25 cellular contexts compared by ENCODE assay signal in the genomic region with DNA sequence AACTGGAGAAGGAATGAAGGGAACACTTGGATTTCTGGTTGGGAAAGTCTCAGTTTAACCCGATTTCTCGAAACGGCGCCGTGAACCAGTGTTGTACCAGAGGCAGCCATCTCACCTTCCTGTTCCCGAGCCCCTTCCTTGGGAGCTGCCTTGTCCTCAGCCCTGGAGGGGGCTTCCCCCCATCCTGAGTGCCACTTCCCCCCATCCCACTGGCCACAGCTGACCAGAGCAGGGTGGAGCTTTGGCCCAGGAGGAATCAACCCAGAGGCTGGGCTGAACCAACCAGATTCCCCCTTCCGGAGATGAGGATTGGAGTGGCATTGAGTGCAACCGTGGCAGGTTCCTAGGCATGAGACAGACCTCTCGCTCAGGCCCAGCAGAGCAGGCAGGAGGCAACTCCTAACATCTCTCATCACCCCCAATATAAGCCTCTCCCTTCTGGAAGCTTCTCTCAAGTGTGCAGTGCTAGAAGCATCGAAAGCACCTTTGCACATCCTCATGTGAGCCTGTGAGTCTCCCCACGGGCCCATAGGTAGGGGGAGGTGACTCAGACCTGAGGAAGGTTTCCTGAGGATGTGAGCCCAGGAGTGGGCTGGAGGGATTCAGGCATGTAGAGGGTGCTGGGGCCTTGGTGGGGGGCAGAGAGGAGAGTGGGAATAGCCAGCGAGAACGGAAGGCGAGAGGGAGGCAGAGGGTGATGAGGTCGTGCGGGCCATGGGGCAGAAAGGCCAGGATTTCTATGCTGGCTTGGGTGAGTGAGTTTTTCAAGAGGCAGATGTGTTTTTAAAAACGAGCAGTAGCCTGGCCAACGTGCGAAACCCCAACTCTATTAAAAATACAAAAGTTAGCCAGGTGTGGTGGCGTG. TPM values are rescaled to one million over a fixed set of nuclear protein-coding genes. Genes with fewer than 3 reads are reported as not detected.
DNase-seq lines count a peak whose midpoint lies in the region; ATAC-seq, FAIRE-seq and TF ChIP-seq lines count a peak whose summit lies in the region.
"Had no signal": no experiment of that assay in that cellular context is flagged by ENCODE, and none has a peak within 500 bp of the region (broad histone marks: within the 10 kb centered on the region; RNA-seq: fewer than 3 reads in every experiment).

No MANE protein-coding gene starts in this region.

- H3K4me3 Mint-ChIP-seq in GM23338 = no peak overlapping the region
- H3K4me3 Mint-ChIP-seq in chondrocyte (ENCODE audit: unreplicated experiment) = no peak overlapping the region

- TF ChIP-seq CTCF in GM23338 (conservative IDR thresholded peaks at IDR 0.05; ENCODE audit: low read depth in 2 of 2) (no peak), chondrocyte (IDR thresholded peaks at IDR 0.05) (no peak), spleen (IDR thresholded peaks at IDR 0.05 in 8 of 11, conservative IDR thresholded peaks at IDR 0.05 in 3 of 11) (no peak), kidney (IDR thresholded peaks at IDR 0.05; ENCODE audit: borderline replicate concordance, extremely low read depth, insufficient read depth) (no peak)

- H3K27ac Mint-ChIP-seq in GM23338 (no peak overlapping the region; the same call in 1 of the 2 replicates), chondrocyte (ENCODE audit: unreplicated experiment) (no peak overlapping the region)

- H3K27me3 Mint-ChIP-seq in GM23338 (ENCODE audit: insufficient read depth, low read depth, poor library complexity) = peaks cover 13% of the 10 kb centered on the region
- H3K27me3 Mint-ChIP-seq in chondrocyte (ENCODE audit: low read depth) = peaks cover 14% of the 10 kb centered on the region

- no peaks in the 10 kb centered on the region for H3K9me2 ChIP-seq in GM23338 (ENCODE audit: insufficient read depth)

- no peaks in the 10 kb centered on the region for H3K9me3 ChIP-seq in spleen
- no peaks in the 10 kb centered on the region for H3K9me3 ChIP-seq in kidney (ENCODE audit: control insufficient read depth in 1 of 2, low read length in 2 of 2)
- H3K9me3 ChIP-seq: SJSA1 had no signal

- intact Hi-C loops in spleen (cut with DNase I; ENCODE audit: low total_unique reads) (no loop called here), kidney (cut with DNase I) (no loop called here)

- H3K27me3 ChIP-seq in GM23338 (ENCODE audit: insufficient read depth) (no peaks in the 10 kb centered on the region), spleen (replicated peaks in 1 of 7) (no peaks in the 10 kb centered on the region)
- H3K27me3 ChIP-seq: SJSA1 had no signal

- no peaks in the 10 kb centered on the region for H3K36me3 Mint-ChIP-seq in GM23338 (ENCODE audit: low read depth)
- H3K36me3 Mint-ChIP-seq in chondrocyte (ENCODE audit: low read depth) = no peaks in the 10 kb centered on the region

- DNase-seq in GM23338 (ENCODE audit: low spot score) (no peak), chondrocyte (ENCODE audit: low spot score) (peak; percentile 69), left lobe of liver (ENCODE audit: low spot score) (peak; percentile 33), spleen (peak; percentile 56), kidney (no peak), NCI-H748 treated with DMSO at 0.1 percent for 48 hours (lab: John Stamatoyannopoulos, UW) (no peak)
- DNase-seq in stimulated activated naive CD4-positive, alpha-beta T cell treated with Interleukin-2 at 50 U/mL for 16 hours (lab: John Stamatoyannopoulos, UW) = no peak
- DNase-seq: DMS53, GDM1, GOT3, KG1, NCI-H1092 treated with DMSO at 0.1 percent for 48 hours, NCI-H146, NCI-H2081, NCI-H2171, NCI-H345, NCI-H524 had no signal

- no peaks in the 10 kb centered on the region for H3K9me3 Mint-ChIP-seq in GM23338
- H3K9me3 Mint-ChIP-seq in chondrocyte (ENCODE audit: low read depth) = no peaks in the 10 kb centered on the region

- H3K4me2 ChIP-seq in GM23338 = no peak overlapping the region

- H3K4me1 ChIP-seq in GM23338 (ENCODE audit: insufficient read depth) = no peaks in the 10 kb centered on the region
- no peaks in the 10 kb centered on the region for H3K4me1 ChIP-seq in spleen
- no peaks in the 10 kb centered on the region for H3K4me1 ChIP-seq in kidney (ENCODE audit: control insufficient read depth in 1 of 2, insufficient read depth in 1 of 2, low read depth in 1 of 2, low read length in 2 of 2)
- H3K4me1 ChIP-seq: SJSA1 had no signal

- ATAC-seq in GM23338 (no peak), left lobe of liver (no peak), HG03378 (IDR thresholded peaks at IDR 0.05; ENCODE audit: unreplicated experiment) (no peak)
- ATAC-seq: HCT116 had no signal

- H4K20me1 ChIP-seq in GM23338 (replicated peaks; ENCODE audit: insufficient read depth) = no peaks in the 10 kb centered on the region

- H3K9ac ChIP-seq in kidney (ENCODE audit: low read length in 2 of 2) = no peak overlapping the region

- H3K4me1 Mint-ChIP-seq in GM23338 (peaks cover 2% of the 10 kb centered on the region; the same call in 1 of the 3 replicates), chondrocyte (ENCODE audit: low read depth) (no peaks in the 10 kb centered on the region)

- H3K27ac ChIP-seq in GM23338 (ENCODE audit: low read depth) (no peak overlapping the region), spleen (no peak overlapping the region), kidney (ENCODE audit: low read depth in 2 of 2, low read length in 2 of 2) (no peak overlapping the region)
- H3K27ac ChIP-seq: C4-2B, SJSA1 had no signal

- H3F3A ChIP-seq in GM23338 (replicated peaks; ENCODE audit: low read depth) = no peaks in the 10 kb centered on the region

- H2AFZ ChIP-seq in GM23338 = 0 out of 2 replicates have a peak overlapping the region, but pooled peaks have one; percentile 5

- H3K4me3 ChIP-seq in GM23338 = no peak overlapping the region
- H3K4me3 ChIP-seq in spleen = no peak overlapping the region
- H3K4me3 ChIP-seq in kidney (ENCODE audit: low read length in 2 of 2) = no peak overlapping the region
- H3K4me3 ChIP-seq: SJSA1 had no signal

- H3K36me3 ChIP-seq in GM23338 (ENCODE audit: insufficient read depth) = no peaks in the 10 kb centered on the region
- no peaks in the 10 kb centered on the region for H3K36me3 ChIP-seq in spleen
- H3K36me3 ChIP-seq in kidney (ENCODE audit: control insufficient read depth in 1 of 2, insufficient read depth in 2 of 2, low read length in 2 of 2) = no peaks in the 10 kb centered on the region
- H3K36me3 ChIP-seq: SJSA1 had no signal

- FAIRE-seq in kidney (lab: Jason Lieb, UNC) = no peak
- FAIRE-seq: A204.1, GM18507, RCC 7860 had no signal

- WGBS in spleen, 5 donors = 85 to 94% (median 91%) methylated on average over 17 to 20 of the region's 20 CpGs

- H3K79me2 ChIP-seq in GM23338 (replicated peaks; ENCODE audit: insufficient read depth) = no peaks in the 10 kb centered on the region

- no peak for TF ChIP-seq POLR2A in spleen (IDR thresholded peaks at IDR 0.05)

TF ChIP-seq in GM23338, 12 proteins besides CTCF, POLR2A, EP300 and RAD21:
- TF ChIP-seq EZH2phosphoT487 (IDR thresholded peaks at IDR 0.05; ENCODE audit: unreplicated experiment) (no peak), CREB1 (CRISPR knock-in tag; IDR thresholded peaks at IDR 0.05; ENCODE audit: low read depth) (no peak), JUNB (IDR thresholded peaks at IDR 0.05; ENCODE audit: unreplicated experiment) (no peak), ZNF114 (CRISPR knock-in tag; IDR thresholded peaks at IDR 0.05) (no peak), NANOG (IDR thresholded peaks at IDR 0.05; ENCODE audit: borderline replicate concordance) (no peak), EZH2 (IDR thresholded peaks at IDR 0.05; ENCODE audit: low read depth, unreplicated experiment) (no peak), POLR2AphosphoS5 (IDR thresholded peaks at IDR 0.05; ENCODE audit: low read depth) (no peak)
- TF ChIP-seq, protein P1, sequence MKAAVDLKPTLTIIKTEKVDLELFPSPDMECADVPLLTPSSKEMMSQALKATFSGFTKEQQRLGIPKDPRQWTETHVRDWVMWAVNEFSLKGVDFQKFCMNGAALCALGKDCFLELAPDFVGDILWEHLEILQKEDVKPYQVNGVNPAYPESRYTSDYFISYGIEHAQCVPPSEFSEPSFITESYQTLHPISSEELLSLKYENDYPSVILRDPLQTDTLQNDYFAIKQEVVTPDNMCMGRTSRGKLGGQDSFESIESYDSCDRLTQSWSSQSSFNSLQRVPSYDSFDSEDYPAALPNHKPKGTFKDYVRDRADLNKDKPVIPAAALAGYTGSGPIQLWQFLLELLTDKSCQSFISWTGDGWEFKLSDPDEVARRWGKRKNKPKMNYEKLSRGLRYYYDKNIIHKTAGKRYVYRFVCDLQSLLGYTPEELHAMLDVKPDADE (IDR thresholded peaks at IDR 0.05) = no peak
TF ChIP-seq in GM23338: peak in this region for 0.

RNA-seq across cellular contexts. Expression of gene NGEF, which starts 11.9 kb away (rescaled TPM):
- total RNA-seq in GM23338 (2014; rRNA removed; shearing (Covaris generic)) = 4.2 and 5.4 TPM in 2 replicates
- polyA plus RNA-seq in GM23338 (2016; fragmentation: Nextera tagmentation; extraction: Ambion mirVana) = 1.8 and 1.9 TPM in 2 replicates
- 0.10 to 0.46 TPM in 2 of 3 replicates, not detected in the other for total RNA-seq in chondrocyte
- total RNA-seq in left lobe of liver = 23.7 TPM
- under 1 TPM in 3 of 7 donors, not detected in 4; 0.23 to 0.79 (median 0.43) TPM for total RNA-seq in spleen
- under 1 TPM in 2 of 3 donors, not detected in 1; 0.26 to 0.45 TPM for polyA plus RNA-seq in spleen
- 4.8 TPM for total RNA-seq in kidney
- 5.3 TPM for polyA plus RNA-seq in kidney (ENCODE audit: insufficient read depth, low read depth, low replicate concordance)

RNA-seq across cellular contexts. Expression of gene NEU2, which starts 31.4 kb away (rescaled TPM):
- total RNA-seq in GM23338 (2014; rRNA removed; shearing (Covaris generic)) = not detected in 2 replicates
- not detected in 2 replicates for polyA plus RNA-seq in GM23338 (2016; fragmentation: Nextera tagmentation; extraction: Ambion mirVana)
- not detected in 3 replicates for total RNA-seq in chondrocyte
- total RNA-seq in left lobe of liver = not detected
- not detected for total RNA-seq in spleen
- polyA plus RNA-seq in spleen = not detected
- not detected for total RNA-seq in kidney
- polyA plus RNA-seq in kidney (ENCODE audit: insufficient read depth, low read depth, low replicate concordance) = not detected
- total RNA-seq: OCI-LY7, SJSA1 had no signal

RNA-seq across cellular contexts. Expression of gene INPP5D, which starts 59.0 kb away (rescaled TPM):
- total RNA-seq in GM23338 (2014; rRNA removed; shearing (Covaris generic)) = 8.0 and 8.3 TPM in 2 replicates
- polyA plus RNA-seq in GM23338 (2016; fragmentation: Nextera tagmentation; extraction: Ambion mirVana) = 5.4 and 6.6 TPM in 2 replicates
- total RNA-seq in chondrocyte = 0.20 to 0.48 TPM (median 0.21 TPM) in 3 replicates
- total RNA-seq in left lobe of liver = 5.0 TPM
- 100 to 1,000 TPM; 172 to 246 (median 186) TPM for total RNA-seq in spleen
- polyA plus RNA-seq in spleen = 10 to 100 TPM; 71.1 to 97.8 (median 97.4) TPM
- 29.6 TPM for total RNA-seq in kidney
- polyA plus RNA-seq in kidney (ENCODE audit: insufficient read depth, low read depth, low replicate concordance) = 2.6 TPM

Comparison
In these comparisons a context has a peak if more than half of its experiments do, and no peak if none do; other contexts are left out.
1. DNase-seq: peak in chondrocyte (single experiment), left lobe of liver (single experiment) and spleen (single experiment); none in GM23338 (single experiment), kidney (single experiment), stimulated activated naive CD4-positive, alpha-beta T cell treated with Interleukin-2 at 50 U/mL for 16 hours (single experiment) and NCI-H748 treated with DMSO at 0.1 percent for 48 hours (single experiment).